Comparison of ENCODE assay signal across 20 cellular contexts in the genomic region with DNA sequence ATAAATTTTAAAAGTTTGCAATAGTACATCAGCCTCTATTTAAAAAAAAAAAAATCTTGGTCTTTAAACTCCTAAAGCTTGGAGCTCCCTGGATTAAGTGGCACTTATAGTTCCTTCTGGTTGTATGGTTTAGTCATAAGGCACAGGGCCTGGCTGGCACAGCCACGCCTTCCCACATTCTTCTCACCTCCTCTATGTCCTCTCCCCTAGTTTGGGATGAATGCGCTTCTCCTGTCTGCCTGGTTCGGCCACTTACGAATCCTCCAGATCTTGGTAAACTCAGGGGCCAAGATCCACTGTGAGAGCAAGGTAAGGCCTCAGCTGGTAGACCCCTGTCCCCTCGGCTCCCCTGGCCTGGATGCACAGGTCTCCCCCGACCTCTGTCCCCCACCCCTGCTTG. TPM values are rescaled to one million over a fixed set of nuclear protein-coding genes. Genes with fewer than 3 reads are reported as not detected.
DNase-seq lines count a peak whose midpoint lies in the region; ATAC-seq and TF ChIP-seq lines count a peak whose summit lies in the region.
"Had no signal": no experiment of that assay in that cellular context is flagged by ENCODE, and none has a peak within 500 bp of the region (broad histone marks: within the 10 kb centered on the region; RNA-seq: fewer than 3 reads in every experiment).

No MANE protein-coding gene starts in this region.

- H3K27me3 Mint-ChIP-seq in chondrocyte (ENCODE audit: low read depth): no peaks in the 10 kb centered on the region
- no peaks in the 10 kb centered on the region for H3K27me3 Mint-ChIP-seq in mesothelial cell of epicardium (ENCODE audit: low read depth)
- H3K27me3 Mint-ChIP-seq: IgD-negative memory B cell had no signal

- H3K4me3 Mint-ChIP-seq in chondrocyte (ENCODE audit: unreplicated experiment) (no peak overlapping the region), mesothelial cell of epicardium (no peak overlapping the region)
- H3K4me3 Mint-ChIP-seq: activated CD8-positive, alpha-beta T cell treated with anti-CD3 and anti-CD28 coated beads, Interleukin-2, amount 10 ng/mL, durations not matched to agents 7 days and 5 days; IgD-negative memory B cell had no signal

- H3K4me1 ChIP-seq in tibial nerve: peaks cover 0 to 20% (median 3%) of the 10 kb centered on the region in 4 donors

- TF ChIP-seq CTCF in chondrocyte (IDR thresholded peaks at IDR 0.05) (no peak), mesothelial cell of epicardium (IDR thresholded peaks at IDR 0.05; ENCODE audit: unreplicated experiment) (no peak), tibial nerve (IDR thresholded peaks at IDR 0.05) (no peak)

- no peak for TF ChIP-seq EP300 in tibial nerve (IDR thresholded peaks at IDR 0.05)

- DNase-seq in LoVo (ENCODE audit: low spot score): peak; percentile 63
- no peak for DNase-seq in chondrocyte (ENCODE audit: low spot score)
- no peak for DNase-seq in mesothelial cell of epicardium (ENCODE audit: low spot score in 2 of 2, unreplicated experiment in 2 of 2)
- no peak for DNase-seq in tibial nerve (ENCODE audit: low spot score in 2 of 2)
- no peak for DNase-seq in NCI-H82 (lab: John Stamatoyannopoulos, UW)
- no peak for DNase-seq in substantia nigra (lab: John Stamatoyannopoulos, UW)
- DNase-seq: activated CD4-positive, CD25-positive, alpha-beta regulatory T cell treated with anti-CD3 and anti-CD28 coated beads, Interleukin-2, amount 50 U/mL, for 72 hours; activated CD8-positive, alpha-beta T cell treated with anti-CD3 and anti-CD28 coated beads, Interleukin-2, amount 10 ng/mL, durations not matched to agents 7 days and 5 days; activated gamma-delta T cell; effector CD4-positive, alpha-beta T cell; foreskin melanocyte; hippocampal formation; left ventricle myocardium inferior; NCI-H2081 treated with DMSO at 0.1 percent for 48 hours; NCI-H345; T-helper 1 cell had no signal

- peak overlapping the region in 3 of 4 donors; percentile 26 to 72 (median 63) for H3K27ac ChIP-seq in tibial nerve
- no peak overlapping the region for H3K27ac ChIP-seq in substantia nigra (ENCODE audit: low read depth, low read length, poor library complexity, severe bottlenecking)
- H3K27ac ChIP-seq: C4-2B, left ventricle myocardium inferior had no signal

- H3K27ac Mint-ChIP-seq in chondrocyte (ENCODE audit: unreplicated experiment) (peak overlapping the region; percentile 87), mesothelial cell of epicardium (peak overlapping the region; percentile 18)
- H3K27ac Mint-ChIP-seq: activated CD8-positive, alpha-beta T cell treated with anti-CD3 and anti-CD28 coated beads, Interleukin-2, amount 10 ng/mL, durations not matched to agents 7 days and 5 days; IgD-negative memory B cell had no signal

- no peaks in the 10 kb centered on the region for H3K27me3 ChIP-seq in tibial nerve

- H3K9me3 Mint-ChIP-seq in chondrocyte (ENCODE audit: low read depth) (no peaks in the 10 kb centered on the region), mesothelial cell of epicardium (no peaks in the 10 kb centered on the region)
- H3K9me3 Mint-ChIP-seq: IgD-negative memory B cell had no signal

- 64 to 69% methylated on average over 6 of the region's 6 CpGs for WGBS in tibial nerve, 2 donors

- no peak for TF ChIP-seq POLR2A in tibial nerve (IDR thresholded peaks at IDR 0.05)

- H3K9me3 ChIP-seq in tibial nerve: no peaks in the 10 kb centered on the region
- H3K9me3 ChIP-seq: left ventricle myocardium inferior had no signal

- H3K36me3 Mint-ChIP-seq in chondrocyte (ENCODE audit: low read depth): no peaks in the 10 kb centered on the region
- H3K36me3 Mint-ChIP-seq in mesothelial cell of epicardium: no peaks in the 10 kb centered on the region
- H3K36me3 Mint-ChIP-seq: IgD-negative memory B cell had no signal

- ATAC-seq in HG02759 (IDR thresholded peaks at IDR 0.05; ENCODE audit: unreplicated experiment) (no peak), GM18861 (IDR thresholded peaks at IDR 0.05; ENCODE audit: unreplicated experiment) (no peak)
- ATAC-seq: activated CD8-positive, alpha-beta T cell treated with anti-CD3 and anti-CD28 coated beads, Interleukin-2, amount 10 ng/mL, durations not matched to agents 7 days and 5 days had no signal

- H3K36me3 ChIP-seq in tibial nerve: peaks cover 0 to 10% (median 0%) of the 10 kb centered on the region in 3 donors
- H3K36me3 ChIP-seq: left ventricle myocardium inferior had no signal

- H3K4me1 Mint-ChIP-seq in chondrocyte (ENCODE audit: low read depth) (peaks cover 12% of the 10 kb centered on the region), mesothelial cell of epicardium (no peaks in the 10 kb centered on the region)

- no peak overlapping the region for H3K4me3 ChIP-seq in tibial nerve
- H3K4me3 ChIP-seq: left ventricle myocardium inferior had no signal

RNA-seq across cellular contexts. Expression of gene ANKDD1A, which starts 10.0 kb away (rescaled TPM):
- total RNA-seq in chondrocyte: 3.4 to 4.3 TPM (median 3.8 TPM) in 3 replicates
- 3.7 to 4.1 TPM (median 4.1 TPM) in 3 replicates for total RNA-seq in mesothelial cell of epicardium
- total RNA-seq in tibial nerve: 10 to 100 TPM; 18.2 to 39.3 (median 26.3) TPM
